30 cellular contexts compared by ENCODE assay signal in genomic region chr3:43055806-43056770, GRCh38.
"Had no signal": no experiment of that assay in that cellular context is flagged by ENCODE, and none has a peak within 500 bp of the region (broad histone marks: within the 10 kb centered on the region; RNA-seq: fewer than 3 reads in every experiment).

No MANE protein-coding gene starts in this region.

- H3K27me3 Mint-ChIP-seq: activated naive CD4-positive, alpha-beta T cell treated with anti-CD3 and anti-CD28 coated beads, Interleukin-2, amount 50 U/mL, for 24 hours; activated naive CD8-positive, alpha-beta T cell treated with anti-CD3 and anti-CD28 coated beads, Interleukin-2, amount 50 U/mL, for 24 hours; central memory CD8-positive, alpha-beta T cell; stimulated activated naive CD8-positive, alpha-beta T cell treated with anti-CD3 and anti-CD28 coated beads, Interleukin-15, amount 100 ng/mL, for 72 hours had no signal

- H3K4me3 Mint-ChIP-seq: activated B cell treated with CpG ODN at 0.5 μM for 24 hours; activated naive CD4-positive, alpha-beta T cell treated with anti-CD3 and anti-CD28 coated beads, Interleukin-2, amount 50 U/mL, for 24 hours; activated naive CD8-positive, alpha-beta T cell treated with anti-CD3 and anti-CD28 coated beads, Interleukin-2, amount 50 U/mL, for 24 hours; activated T-cell treated with anti-CD3 and anti-CD28 coated beads, Interleukin-2, amount 50 U/mL, for 4 hours; activated T-helper 17 cell treated with anti-CD3 and anti-CD28 coated beads, Interleukin-2, amount 50 U/mL, for 72 hours; central memory CD8-positive, alpha-beta T cell; mesothelial cell of epicardium; nephron progenitor cell; stimulated activated memory B cell treated with anti-CD40 and anti-IgM and Interleukin-4, amounts not matched to agents 10 μg/mL and 1 μg/mL and 100 μg/mL, for 72 hours; stimulated activated naive CD8-positive, alpha-beta T cell treated with anti-CD3 and anti-CD28 coated beads, Interleukin-15, amount 100 ng/mL, for 72 hours; T-helper 2 cell treated with Interferon-gamma antibody and Interleukin-4, amounts not matched to agents 5 μg/mL and 100 μg/mL, for 36 hours; type B pancreatic cell had no signal

- ATAC-seq: activated naive CD8-positive, alpha-beta T cell treated with anti-CD3 and anti-CD28 coated beads, Interleukin-2, amount 50 U/mL, for 24 hours; activated T-cell treated with anti-CD3 and anti-CD28 coated beads, Interleukin-2, amount 50 U/mL, for 4 hours; activated T-helper 17 cell treated with anti-CD3 and anti-CD28 coated beads, Interleukin-2, amount 50 U/mL, for 72 hours; heart right ventricle; left ventricle myocardium superior; pancreas; stimulated activated memory B cell treated with anti-CD40 and anti-IgM and Interleukin-4, amounts not matched to agents 10 μg/mL and 1 μg/mL and 100 μg/mL, for 72 hours; stimulated activated naive CD8-positive, alpha-beta T cell treated with anti-CD3 and anti-CD28 coated beads, Interleukin-15, amount 100 ng/mL, for 72 hours had no signal

- FAIRE-seq: bronchial epithelial cell, pancreas, small intestine had no signal

- H3K36me3 ChIP-seq: esophagus squamous epithelium, heart right ventricle, pancreas, prostate gland, uterus had no signal

- H3K9me3 Mint-ChIP-seq: type B pancreatic cell had no signal

- DNase-seq: activated B cell treated with CpG ODN at 0.5 μM for 24 hours; activated CD4-positive, alpha-beta T cell treated with anti-CD3 and anti-CD28 coated beads, Interleukin-2, amount 50 U/mL, for 4 hours; activated naive CD8-positive, alpha-beta T cell treated with anti-CD3 and anti-CD28 coated beads, Interleukin-2, amount 50 U/mL, for 24 hours; activated T-cell treated with anti-CD3 and anti-CD28 coated beads, Interleukin-2, amount 50 U/mL, for 4 hours; cortex of kidney; esophagus squamous epithelium; foreskin melanocyte; heart right ventricle; left ventricle myocardium superior; mammary epithelial cell; naive B cell; nephron progenitor cell; pancreas; retina; sigmoid colon; small intestine; stimulated activated CD4-positive, alpha-beta T cell treated with anti-CD3 and anti-CD28 coated beads, Interleukin-4, amount 100 ng/mL, for 4 hours; stimulated activated CD8-positive, alpha-beta memory T cell treated with anti-CD3 and anti-CD28 coated beads, Interleukin-4, amount 100 ng/mL, for 48 hours; stimulated activated naive CD8-positive, alpha-beta T cell treated with anti-CD3 and anti-CD28 coated beads, Interleukin-15, amount 100 ng/mL, for 72 hours; T-helper 1 cell; uterus had no signal

- H3K4me1 Mint-ChIP-seq: activated B cell treated with CpG ODN at 0.5 μM for 24 hours; activated T-helper 17 cell treated with anti-CD3 and anti-CD28 coated beads, Interleukin-2, amount 50 U/mL, for 72 hours; mesothelial cell of epicardium; naive B cell; stimulated activated memory B cell treated with anti-CD40 and anti-IgM and Interleukin-4, amounts not matched to agents 10 μg/mL and 1 μg/mL and 100 μg/mL, for 72 hours had no signal

- H3K27ac Mint-ChIP-seq: activated B cell treated with CpG ODN at 0.5 μM for 24 hours; activated naive CD4-positive, alpha-beta T cell treated with anti-CD3 and anti-CD28 coated beads, Interleukin-2, amount 50 U/mL, for 24 hours; activated naive CD8-positive, alpha-beta T cell treated with anti-CD3 and anti-CD28 coated beads, Interleukin-2, amount 50 U/mL, for 24 hours; activated T-helper 17 cell treated with anti-CD3 and anti-CD28 coated beads, Interleukin-2, amount 50 U/mL, for 72 hours; mesothelial cell of epicardium; naive B cell; nephron progenitor cell; stimulated activated memory B cell treated with anti-CD40 and anti-IgM and Interleukin-4, amounts not matched to agents 10 μg/mL and 1 μg/mL and 100 μg/mL, for 72 hours; stimulated activated naive CD8-positive, alpha-beta T cell treated with anti-CD3 and anti-CD28 coated beads, Interleukin-15, amount 100 ng/mL, for 72 hours; T-helper 2 cell treated with Interferon-gamma antibody and Interleukin-4, amounts not matched to agents 5 μg/mL and 100 μg/mL, for 36 hours; type B pancreatic cell had no signal

- H3K4me1 ChIP-seq: esophagus squamous epithelium, heart right ventricle, pancreas, prostate gland, sigmoid colon, uterus had no signal

- H3K9me3 ChIP-seq: pancreas, prostate gland, sigmoid colon, uterus had no signal

- H3K4me3 ChIP-seq: esophagus squamous epithelium, heart right ventricle, pancreas, prostate gland, sigmoid colon, uterus had no signal

- H3K27ac ChIP-seq: esophagus squamous epithelium, heart right ventricle, pancreas, prostate gland, sigmoid colon, uterus had no signal

- H3K27me3 ChIP-seq: esophagus squamous epithelium, heart right ventricle, pancreas, sigmoid colon, uterus had no signal

- H3K36me3 Mint-ChIP-seq: mesothelial cell of epicardium; stimulated activated memory B cell treated with anti-CD40 and anti-IgM and Interleukin-4, amounts not matched to agents 10 μg/mL and 1 μg/mL and 100 μg/mL, for 72 hours had no signal
